Comparison of ENCODE assay signal across 12 cellular contexts in the genomic region with DNA sequence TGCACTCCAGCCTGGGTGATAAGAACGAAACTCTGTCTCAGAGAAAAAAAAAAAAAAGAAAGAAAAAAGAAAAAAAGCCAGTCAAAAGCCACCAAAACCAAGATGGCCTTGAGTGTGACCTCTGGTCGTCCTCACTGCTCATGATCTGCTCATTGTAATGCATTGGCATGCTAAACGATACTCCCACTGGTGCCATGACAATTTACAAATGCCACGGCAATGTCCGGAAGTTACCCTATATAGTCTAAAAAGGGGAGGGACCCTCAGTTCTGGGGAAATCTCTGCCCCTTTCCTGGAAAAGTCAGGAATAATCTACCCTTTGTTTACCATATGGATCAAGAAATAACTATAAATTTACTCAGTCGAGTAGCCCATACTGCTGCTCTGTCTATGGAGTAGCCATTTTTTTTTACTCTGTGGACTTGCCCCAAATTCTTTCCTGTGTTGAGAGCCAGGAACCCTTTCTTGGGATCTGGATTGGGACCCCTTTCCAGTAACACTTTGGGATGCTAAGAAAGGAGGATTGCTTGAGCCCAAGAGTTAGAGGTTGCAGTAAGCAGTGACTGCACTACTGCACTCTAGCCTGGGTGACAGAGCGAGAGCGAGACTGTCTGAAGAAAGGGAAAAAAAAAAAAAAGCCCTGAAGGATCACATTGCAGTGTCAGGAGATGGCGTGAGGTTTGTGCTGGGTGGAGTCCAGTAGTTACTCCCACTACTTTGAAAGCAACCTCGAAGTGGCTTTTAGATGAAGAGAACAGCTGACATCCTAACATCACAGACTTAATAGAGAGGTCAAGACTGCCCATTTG. TPM values are rescaled to one million over a fixed set of nuclear protein-coding genes. Genes with fewer than 3 reads are reported as not detected.
DNase-seq lines count a peak whose midpoint lies in the region; ATAC-seq and TF ChIP-seq lines count a peak whose summit lies in the region.
"Had no signal": no experiment of that assay in that cellular context is flagged by ENCODE, and none has a peak within 500 bp of the region (broad histone marks: within the 10 kb centered on the region; RNA-seq: fewer than 3 reads in every experiment).

No MANE protein-coding gene starts in this region.

- H3K27ac Mint-ChIP-seq in MCF 10A (ENCODE audit: low read depth, unreplicated experiment) = no peak overlapping the region
- H3K27ac Mint-ChIP-seq in activated naive CD4-positive, alpha-beta T cell treated with anti-CD3 and anti-CD28 coated beads, Interleukin-2, amount 10 ng/mL, durations not matched to agents 7 days and 5 days = no peak overlapping the region

- TF ChIP-seq CTCF in MCF 10A (IDR thresholded peaks at IDR 0.05; ENCODE audit: unreplicated experiment) (no peak), breast epithelium (IDR thresholded peaks at IDR 0.05) (no peak), hepatocyte (IDR thresholded peaks at IDR 0.05; ENCODE audit: poor library complexity) (no peak), testis (IDR thresholded peaks at IDR 0.05) (no peak)

- DNase-seq in MCF 10A (ENCODE audit: unreplicated experiment) (peak; percentile 28), breast epithelium (ENCODE audit: low spot score in 2 of 2) (no peak), adipocyte (ENCODE audit: low read depth) (peak; percentile 71), hepatocyte (ENCODE audit: low spot score) (peak; percentile 29), testis (peak; percentile 73)
- no peak for DNase-seq in activated naive CD4-positive, alpha-beta T cell treated with anti-CD3 and anti-CD28 coated beads, Interleukin-2, amount 10 ng/mL, durations not matched to agents 7 days and 5 days
- DNase-seq: effector CD8-positive, alpha-beta T cell; lower lobe of right lung had no signal

- 62% methylated on average over 10 of the region's 10 CpGs for WGBS in hepatocyte (ENCODE audit: low lambda C conversion rate, missing lambda C conversion rate)
- 39 to 52% methylated on average over 10 of the region's 10 CpGs for WGBS in testis, 2 donors

- H4K20me1 ChIP-seq in hepatocyte (ENCODE audit: insufficient read depth, poor library complexity, severe bottlenecking) = no peaks in the 10 kb centered on the region

- no peaks in the 10 kb centered on the region for H3K9me3 Mint-ChIP-seq in MCF 10A (ENCODE audit: unreplicated experiment)
- no peaks in the 10 kb centered on the region for H3K9me3 Mint-ChIP-seq in activated naive CD4-positive, alpha-beta T cell treated with anti-CD3 and anti-CD28 coated beads, Interleukin-2, amount 10 ng/mL, durations not matched to agents 7 days and 5 days

- no peak overlapping the region for H3K4me2 ChIP-seq in hepatocyte

- H3K27me3 ChIP-seq in breast epithelium = no peaks in the 10 kb centered on the region
- H3K27me3 ChIP-seq in adipocyte (replicated peaks; ENCODE audit: control insufficient read depth, insufficient read depth, low read length) = peaks cover 5% of the 10 kb centered on the region
- peaks cover 4% of the 10 kb centered on the region for H3K27me3 ChIP-seq in hepatocyte
- no peaks in the 10 kb centered on the region for H3K27me3 ChIP-seq in testis

- POLR2A ChIA-PET in MCF 10A (lab: Yijun Ruan, JAX) = interaction anchor here (0.6 to 0.8 kb wide), 2 partner anchors 9 to 13 kb away, joined by 3 to 4 read pairs; no protein-coding TSS in a partner anchor

- H3K36me3 ChIP-seq in breast epithelium (no peaks in the 10 kb centered on the region), adipocyte (ENCODE audit: control insufficient read depth, insufficient read depth, low read length, severe bottlenecking) (no peaks in the 10 kb centered on the region), hepatocyte (replicated peaks; ENCODE audit: insufficient read depth, low read depth) (no peaks in the 10 kb centered on the region), testis (ENCODE audit: low read depth, missing control alignments) (no peaks in the 10 kb centered on the region)
- H3K36me3 ChIP-seq: lower lobe of right lung, SJSA1 had no signal

- H3K4me3 ChIP-seq in breast epithelium (no peak overlapping the region), adipocyte (ENCODE audit: low read length) (peak overlapping the region; percentile 8), hepatocyte (no peak overlapping the region), testis (no peak overlapping the region)
- H3K4me3 ChIP-seq: lower lobe of right lung, SJSA1 had no signal

- no peaks in the 10 kb centered on the region for H3K79me2 ChIP-seq in hepatocyte

- intact Hi-C loops in MCF 10A (cut with micrococcal nuclease) = no loop called here
- intact Hi-C loops in breast epithelium (cut with DNase I; ENCODE audit: low total_unique reads) = no loop called here
- intact Hi-C loops in testis (cut with DNase I; ENCODE audit: low total_unique reads) = no loop called here

- H3K27me3 Mint-ChIP-seq in MCF 10A (ENCODE audit: insufficient read depth, unreplicated experiment) = peaks cover 13% of the 10 kb centered on the region
- H3K27me3 Mint-ChIP-seq in activated naive CD4-positive, alpha-beta T cell treated with anti-CD3 and anti-CD28 coated beads, Interleukin-2, amount 10 ng/mL, durations not matched to agents 7 days and 5 days = peaks cover 30% of the 10 kb centered on the region

- ATAC-seq in HG02623 (IDR thresholded peaks at IDR 0.05; ENCODE audit: unreplicated experiment) (no peak), GM18502 (IDR thresholded peaks at IDR 0.05; ENCODE audit: poor library complexity, unreplicated experiment) (no peak)
- ATAC-seq: lower lobe of right lung, sciatic nerve had no signal

- BruUV-seq in MCF 10A (replicated peaks; lab: Mats Ljungman, UMichigan) = no TSS peak

- H3K9me3 ChIP-seq in breast epithelium (no peaks in the 10 kb centered on the region), adipocyte (ENCODE audit: control insufficient read depth, low read length) (no peaks in the 10 kb centered on the region), hepatocyte (ENCODE audit: low read depth) (no peaks in the 10 kb centered on the region), testis (no peaks in the 10 kb centered on the region)
- H3K9me3 ChIP-seq: lower lobe of right lung, SJSA1 had no signal

- no peak for TF ChIP-seq POLR2A in breast epithelium (IDR thresholded peaks at IDR 0.05)
- no peak for TF ChIP-seq POLR2A in testis (IDR thresholded peaks at IDR 0.05)

- H3K27ac ChIP-seq in breast epithelium (no peak overlapping the region), hepatocyte (no peak overlapping the region), testis (peak overlapping the region; percentile 9 to 72)
- H3K27ac ChIP-seq: lower lobe of right lung, SJSA1 had no signal

- peaks cover 6% of the 10 kb centered on the region for H3K4me1 Mint-ChIP-seq in MCF 10A (ENCODE audit: insufficient read depth, unreplicated experiment)
- H3K4me1 Mint-ChIP-seq in activated naive CD4-positive, alpha-beta T cell treated with anti-CD3 and anti-CD28 coated beads, Interleukin-2, amount 10 ng/mL, durations not matched to agents 7 days and 5 days = peaks cover 13% of the 10 kb centered on the region

- H3K4me3 Mint-ChIP-seq in MCF 10A (ENCODE audit: unreplicated experiment) = no peak overlapping the region
- H3K4me3 Mint-ChIP-seq in activated naive CD4-positive, alpha-beta T cell treated with anti-CD3 and anti-CD28 coated beads, Interleukin-2, amount 10 ng/mL, durations not matched to agents 7 days and 5 days = no peak overlapping the region

- peak overlapping the region; percentile 41 for H3K9ac ChIP-seq in adipocyte (ENCODE audit: low read length)

- H2AFZ ChIP-seq in hepatocyte = no peak overlapping the region

- CTCF ChIA-PET in MCF 10A (lab: Yijun Ruan, JAX) = interaction anchor here (1.0 to 2.4 kb wide), 3 partner anchors 29 to 94 kb away, joined by 4 to 7 read pairs (median 4); no protein-coding TSS in a partner anchor
- CTCF ChIA-PET in activated naive CD4-positive, alpha-beta T cell treated with anti-CD3 and anti-CD28 coated beads, Interleukin-2, amount 10 ng/mL, durations not matched to agents 7 days and 5 days (lab: Charles Lee) = interaction anchor here (1.1 kb wide), 1 partner anchor 10 kb away, joined by 3 read pairs; no protein-coding TSS in a partner anchor

- H3K9me2 ChIP-seq in hepatocyte (replicated peaks; ENCODE audit: insufficient read depth) = no peaks in the 10 kb centered on the region

- no peaks in the 10 kb centered on the region for H3K4me1 ChIP-seq in breast epithelium
- H3K4me1 ChIP-seq in adipocyte (ENCODE audit: control insufficient read depth, insufficient read depth, low read length) = peaks cover 14% of the 10 kb centered on the region
- H3K4me1 ChIP-seq in hepatocyte (ENCODE audit: insufficient read depth) = no peaks in the 10 kb centered on the region
- peaks cover 9% of the 10 kb centered on the region for H3K4me1 ChIP-seq in testis

- H3K36me3 Mint-ChIP-seq in MCF 10A (ENCODE audit: insufficient read depth, unreplicated experiment) = no peaks in the 10 kb centered on the region
- H3K36me3 Mint-ChIP-seq in activated naive CD4-positive, alpha-beta T cell treated with anti-CD3 and anti-CD28 coated beads, Interleukin-2, amount 10 ng/mL, durations not matched to agents 7 days and 5 days = peaks cover 2% of the 10 kb centered on the region

RNA-seq across cellular contexts. Expression of gene TMEM231, which starts 3.7 kb away (rescaled TPM):
- total RNA-seq in MCF 10A (2022) = 18.6 and 21.1 TPM in 2 replicates
- total RNA-seq in breast epithelium = 1 to 10 TPM; 6.6 to 9.8 (median 7.0) TPM
- 5.4 and 14.2 TPM in 2 replicates for total RNA-seq in hepatocyte
- polyA plus RNA-seq in hepatocyte = 3.5 and 7.1 TPM in 2 replicates
- total RNA-seq in testis = 10 to 100 TPM; 21.2 to 25.4 TPM
- polyA plus RNA-seq in testis (ENCODE audit: insufficient read depth, low read depth, low replicate concordance) = 29.2 TPM

RNA-seq across cellular contexts. Expression of gene GABARAPL2, which starts 6.4 kb away (rescaled TPM):
- 61.5 and 70.5 TPM in 2 replicates for total RNA-seq in MCF 10A (2022)
- 100 to 1,000 TPM in 2 of 3 donors, 10 to 100 TPM in 1; 95.2 to 128 (median 104) TPM for total RNA-seq in breast epithelium
- 106 and 143 TPM in 2 replicates for total RNA-seq in hepatocyte
- 211 and 232 TPM in 2 replicates for polyA plus RNA-seq in hepatocyte
- 100 to 1,000 TPM; 113 to 122 TPM for total RNA-seq in testis
- polyA plus RNA-seq in testis (ENCODE audit: insufficient read depth, low read depth, low replicate concordance) = 157 TPM

RNA-seq across cellular contexts. Expression of gene CHST5, which starts 23.9 kb away (rescaled TPM):
- total RNA-seq in MCF 10A (2022) = not detected in 2 replicates
- total RNA-seq in breast epithelium = under 1 TPM in 2 of 3 donors, not detected in 1; 0.15 to 0.33 TPM
- total RNA-seq in hepatocyte = 0.32 TPM in 1 of 2 replicates, not detected in the other
- not detected in 2 replicates for polyA plus RNA-seq in hepatocyte
- under 1 TPM; 0.55 to 0.74 TPM for total RNA-seq in testis
- 0.26 TPM for polyA plus RNA-seq in testis (ENCODE audit: insufficient read depth, low read depth, low replicate concordance)

Comparison
In these comparisons a context has a peak if more than half of its experiments do, and no peak if none do; other contexts are left out.
1. DNase-seq: peak in MCF 10A (single experiment), adipocyte (single experiment), hepatocyte (single experiment) and testis (single experiment); none in breast epithelium (0 of 2) and activated naive CD4-positive, alpha-beta T cell treated with anti-CD3 and anti-CD28 coated beads, Interleukin-2, amount 10 ng/mL, durations not matched to agents 7 days and 5 days (single experiment).
2. H3K27ac ChIP-seq: peak in testis (2 of 2); none in breast epithelium (0 of 2) and hepatocyte (single experiment).